ENCODE assay signal across 9 cellular contexts in genomic region chr5:108769352-108769751, GRCh38. TPM values are rescaled to one million over a fixed set of nuclear protein-coding genes. Genes with fewer than 3 reads are reported as not detected.
DNase-seq lines count a peak whose midpoint lies in the region; ATAC-seq lines count a peak whose summit lies in the region.
"Had no signal": no experiment of that assay in that cellular context is flagged by ENCODE, and none has a peak within 500 bp of the region (broad histone marks: within the 10 kb centered on the region; RNA-seq: fewer than 3 reads in every experiment).

No MANE protein-coding gene starts in this region.

- ATAC-seq in GM18870 (IDR thresholded peaks at IDR 0.05; ENCODE audit: unreplicated experiment) (peak; percentile 74), GM21619 (IDR thresholded peaks at IDR 0.05; ENCODE audit: unreplicated experiment) (peak; percentile 69), HG03469 (IDR thresholded peaks at IDR 0.05; ENCODE audit: unreplicated experiment) (peak; percentile 45)
- ATAC-seq: SK-N-SH treated with all-trans-retinoic acid at 6 μM for 48 hours had no signal

- peaks cover 0 to 13% (median 12%) of the 10 kb centered on the region in 3 donors for H3K36me3 Mint-ChIP-seq in immature natural killer cell

- peaks cover 0 to 5% (median 0%) of the 10 kb centered on the region in 6 donors for H3K9me3 Mint-ChIP-seq in immature natural killer cell

- H3K27ac Mint-ChIP-seq in immature natural killer cell, result peak overlapping the region; percentile 28 to 69 (median 39)

- DNase-seq in immature natural killer cell (peak in 1 of 3 donors; percentile 7), SHP77 (lab: John Stamatoyannopoulos, UW) (no peak), T-helper 1 cell (no peak), NCI-H1417 treated with DMSO at 0.1 percent for 48 hours (lab: John Stamatoyannopoulos, UW) (no peak), middle frontal gyrus (ENCODE audit: extremely low spot score, low spot score) (no peak)

- H3K4me1 Mint-ChIP-seq in immature natural killer cell, result peaks cover 8 to 10% of the 10 kb centered on the region in 2 donors

- H3K27me3 Mint-ChIP-seq in immature natural killer cell (ENCODE audit: low read depth in 3 of 3), result peaks cover 0 to 2% (median 2%) of the 10 kb centered on the region in 3 donors

- H3K4me3 Mint-ChIP-seq in immature natural killer cell, result peak overlapping the region; percentile 5 to 30 (median 14)

RNA-seq across cellular contexts. Expression of gene FER, which starts 21.7 kb away (rescaled TPM):
- 10 to 100 TPM in 2 of 3 donors, 1 to 10 TPM in 1; 6.1 to 23.9 (median 17.9) TPM for polyA plus RNA-seq in immature natural killer cell
